8 cellular contexts compared by ENCODE assay signal in the genomic region with DNA sequence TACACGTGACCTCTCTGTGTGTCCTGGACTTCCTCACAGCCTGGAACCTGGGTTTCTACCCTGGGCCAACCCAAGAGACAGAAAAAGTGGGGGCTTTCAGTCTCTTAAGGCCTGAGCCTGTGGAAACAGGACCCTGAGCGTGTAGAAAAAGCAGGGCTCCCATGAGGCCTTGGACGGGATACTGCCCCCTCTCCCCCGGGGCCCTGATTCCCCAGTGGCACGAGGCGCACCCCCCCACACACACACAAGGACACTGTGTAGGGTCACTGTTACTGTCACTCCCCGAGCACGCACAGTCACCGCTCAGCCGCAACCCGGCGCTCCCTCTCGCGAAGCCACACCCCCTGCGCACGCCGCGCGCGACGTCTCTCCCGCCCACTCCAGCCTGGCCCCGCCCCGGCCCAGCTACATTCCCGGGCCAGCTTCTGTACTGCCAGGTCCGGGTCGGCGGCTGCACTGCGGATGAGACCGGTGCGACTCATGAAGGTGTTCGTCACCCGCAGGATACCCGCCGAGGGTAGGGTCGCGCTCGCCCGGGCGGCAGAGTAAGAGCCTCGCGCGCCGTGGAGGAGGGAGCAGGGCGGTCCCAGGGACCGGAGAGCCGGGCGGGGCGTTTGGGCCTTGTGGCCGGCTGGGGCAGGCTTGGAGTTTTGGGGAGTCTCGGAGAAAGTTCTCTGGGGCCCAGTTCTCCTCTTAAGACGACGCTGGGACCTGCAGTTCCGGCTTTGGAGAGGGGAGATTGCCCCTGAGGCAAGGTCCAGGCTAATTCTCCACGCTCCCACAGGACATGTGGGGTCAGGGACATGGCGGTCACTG. TPM values are rescaled to one million over a fixed set of nuclear protein-coding genes. Genes with fewer than 3 reads are reported as not detected.
DNase-seq lines count a peak whose midpoint lies in the region; ATAC-seq and TF ChIP-seq lines count a peak whose summit lies in the region.

Gene GRHPR (plus strand): TSS at position 408 of the 816 bp plus-strand sequence. CDS start 55 bp downstream, at position 463.

- 0 to 1% methylated on average over 9 to 40 of the region's 56 CpGs for WGBS in upper lobe of left lung, 2 donors

- no peak for TF ChIP-seq CTCF in cardiac muscle cell (IDR thresholded peaks at IDR 0.05; ENCODE audit: low read depth, low read length)
- no peak for TF ChIP-seq CTCF in upper lobe of left lung (IDR thresholded peaks at IDR 0.05)

- ATAC-seq in HG02588 (IDR thresholded peaks at IDR 0.05; ENCODE audit: unreplicated experiment) (peak; percentile 95), upper lobe of left lung (ENCODE audit: low FRiP score in 2 of 2) (peak; percentile 97 to 99)

- intact Hi-C loops in posterior cingulate gyrus (cut with DNase I), result no loop called here

- H3K27me3 ChIP-seq in cardiac muscle cell (no peaks in the 10 kb centered on the region), upper lobe of left lung (no peaks in the 10 kb centered on the region)

- H3K36me3 ChIP-seq in cardiac muscle cell (peaks cover 5% of the 10 kb centered on the region), upper lobe of left lung (peaks cover 0 to 21% (median 12%) of the 10 kb centered on the region in 4 donors)

- peak; percentile 66 for TF ChIP-seq POLR2A in GM10847 (IDR thresholded peaks at IDR 0.05; ENCODE audit: extremely low read depth, insufficient read length)
- peak in 3 of 4 donors; percentile 33 to 84 (median 78) for TF ChIP-seq POLR2A in upper lobe of left lung (IDR thresholded peaks at IDR 0.05)

- H3K4me3 ChIP-seq in cardiac muscle cell, result peak within 1 kb of the TSS; percentile 63
- peak within 1 kb of the TSS; percentile 53 to 91 (median 71) for H3K4me3 ChIP-seq in upper lobe of left lung

- peak within 1 kb of the TSS; percentile 89 for H3K27ac ChIP-seq in cardiac muscle cell
- H3K27ac ChIP-seq in upper lobe of left lung, result peak within 1 kb of the TSS; percentile 78 to 93 (median 88)

- DNase-seq in NCI-H1048 (lab: John Stamatoyannopoulos, UW) (peak; percentile 58), SW 1271 (lab: John Stamatoyannopoulos, UW) (peak; percentile 31 to 73), cardiac muscle cell (ENCODE audit: low read depth in 1 of 2, low spot score in 1 of 2) (peak; percentile 72 to 89), posterior cingulate gyrus (peak; percentile 89 to 99 (median 96)), upper lobe of left lung (peak; percentile 92 to 99)
- peak; percentile 80 for DNase-seq in activated naive CD8-positive, alpha-beta T cell treated with anti-CD3 and anti-CD28 coated beads, Interleukin-2, amount 50 U/mL, for 16 hours (ENCODE audit: low read depth, low spot score)

- no peak for TF ChIP-seq EP300 in upper lobe of left lung (IDR thresholded peaks at IDR 0.05)

- H3K4me1 ChIP-seq in cardiac muscle cell (ENCODE audit: low read depth) (peaks cover 23% of the 10 kb centered on the region), upper lobe of left lung (peaks cover 21 to 33% (median 23%) of the 10 kb centered on the region in 4 donors)

- H3K9me3 ChIP-seq in cardiac muscle cell (ENCODE audit: low read depth) (no peaks in the 10 kb centered on the region), upper lobe of left lung (no peaks in the 10 kb centered on the region)

RNA-seq across cellular contexts. Expression of gene GRHPR, which starts in this region (rescaled TPM):
- total RNA-seq in cardiac muscle cell, result 335 and 376 TPM in 2 replicates
- 252 and 280 TPM in 2 replicates for polyA plus RNA-seq in cardiac muscle cell
- total RNA-seq in upper lobe of left lung, result 10 to 100 TPM; 68.2 to 97.6 (median 81.3) TPM

Comparison
In these comparisons a context has a peak if more than half of its experiments do, and no peak if none do; other contexts are left out.
1. Peak in every context shown above with its lines: DNase-seq, ATAC-seq, H3K4me3 ChIP-seq and H3K27ac ChIP-seq.